In the genomic region with DNA sequence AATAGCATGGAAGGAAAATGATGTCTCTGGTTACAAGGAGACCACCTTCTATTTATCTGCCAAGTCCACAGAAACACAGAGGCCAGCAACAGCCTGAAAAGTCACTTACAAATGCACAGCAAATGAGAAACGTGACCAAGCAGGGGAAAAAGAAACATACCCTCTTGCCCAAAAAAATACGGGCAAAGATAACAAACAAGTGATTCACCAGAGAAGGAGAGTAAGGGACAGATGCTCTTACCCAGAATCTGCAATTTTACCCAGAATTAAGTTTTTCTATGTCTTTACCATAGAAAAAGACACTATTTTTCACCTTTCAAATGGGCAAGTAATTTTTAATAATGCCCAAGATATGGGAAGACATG, we compare ENCODE assay signal across 33 cellular contexts.
"Had no signal": no experiment of that assay in that cellular context is flagged by ENCODE, and none has a peak within 500 bp of the region (broad histone marks: within the 10 kb centered on the region; RNA-seq: fewer than 3 reads in every experiment).

No MANE protein-coding gene starts in this region.

- H3K27ac Mint-ChIP-seq: activated CD4-positive, alpha-beta memory T cell treated with anti-CD3 and anti-CD28 coated beads, Interleukin-2, amount 10 ng/mL, durations not matched to agents 7 days and 5 days; activated CD4-positive, alpha-beta T cell treated with anti-CD3 and anti-CD28 coated beads, Interleukin-2, amount 10 ng/mL, durations not matched to agents 7 days and 5 days; dendritic cell treated with granulocyte-macrophage colony-stimulating factor and Interleukin-4, amounts not matched to agents 40 ng/mL and 50 ng/mL, for 4 days; T-helper 1 cell treated with Interleukin-12 subunit alpha and Interleukin-12 subunit beta and Interleukin-4 antibody, amounts not matched to agents 30 μg/mL and 1 μg/mL, for 36 hours had no signal

- H3K27me3 Mint-ChIP-seq: activated CD4-positive, alpha-beta memory T cell treated with anti-CD3 and anti-CD28 coated beads, Interleukin-2, amount 10 ng/mL, durations not matched to agents 7 days and 5 days; activated CD4-positive, alpha-beta T cell treated with anti-CD3 and anti-CD28 coated beads, Interleukin-2, amount 10 ng/mL, durations not matched to agents 7 days and 5 days; dendritic cell treated with granulocyte-macrophage colony-stimulating factor and Interleukin-4, amounts not matched to agents 40 ng/mL and 50 ng/mL, for 4 days; stimulated activated naive B cell treated with anti-CD40 and anti-IgM and Interleukin-4, amounts not matched to agents 10 μg/mL and 1 μg/mL and 100 μg/mL, for 72 hours had no signal

- DNase-seq: activated CD4-positive, alpha-beta memory T cell treated with anti-CD3 and anti-CD28 coated beads, Interleukin-2, amount 10 ng/mL, durations not matched to agents 7 days and 5 days; activated CD4-positive, alpha-beta T cell treated with anti-CD3 and anti-CD28 coated beads for 1 hour; activated CD4-positive, alpha-beta T cell treated with anti-CD3 and anti-CD28 coated beads, Interleukin-2, amount 10 ng/mL, durations not matched to agents 7 days and 5 days; activated CD8-positive, alpha-beta memory T cell treated with anti-CD3 and anti-CD28 coated beads, Interleukin-2, amount 50 U/mL, for 48 hours; activated naive CD4-positive, alpha-beta T cell; activated T-cell treated with anti-CD3 and anti-CD28 coated beads, Interleukin-2, amount 50 U/mL, for 48 hours; adrenal gland; aorta; brain microvascular endothelial cell; endodermal cell; foreskin melanocyte; kidney glomerular epithelial cell; mucosa of descending colon; pancreas; retina; sigmoid colon; stimulated activated CD4-positive, alpha-beta T cell treated with anti-CD3 and anti-CD28 coated beads, Interleukin-15, amount 100 ng/mL, for 24 hours; stimulated activated CD4-positive, alpha-beta T cell treated with anti-CD3 and anti-CD28 coated beads, Interleukin-2, amount 100 ng/mL, for 24 hours; stimulated activated naive B cell treated with anti-CD40 and anti-IgM and Interleukin-4, amounts not matched to agents 10 μg/mL and 1 μg/mL and 100 μg/mL, for 72 hours; SW 1271; thyroid gland; upper lobe of left lung had no signal

- ATAC-seq: activated naive CD4-positive, alpha-beta T cell treated with anti-CD3 and anti-CD28 coated beads, Interleukin-2, amount 50 U/mL, for 72 hours; esophagus mucosa; left lobe of liver; mucosa of descending colon; pancreas; stimulated activated naive B cell treated with anti-CD40 and anti-IgM and Interleukin-4, amounts not matched to agents 10 μg/mL and 1 μg/mL and 100 μg/mL, for 72 hours had no signal

- H3K9me3 Mint-ChIP-seq: activated CD4-positive, alpha-beta memory T cell treated with anti-CD3 and anti-CD28 coated beads, Interleukin-2, amount 10 ng/mL, durations not matched to agents 7 days and 5 days; activated CD4-positive, alpha-beta T cell treated with anti-CD3 and anti-CD28 coated beads, Interleukin-2, amount 10 ng/mL, durations not matched to agents 7 days and 5 days; activated naive CD4-positive, alpha-beta T cell treated with anti-CD3 and anti-CD28 coated beads, Interleukin-2, amount 50 U/mL, for 72 hours; dendritic cell treated with granulocyte-macrophage colony-stimulating factor and Interleukin-4, amounts not matched to agents 40 ng/mL and 50 ng/mL, for 4 days; endodermal cell; nephron; stimulated activated naive B cell treated with anti-CD40 and anti-IgM and Interleukin-4, amounts not matched to agents 10 μg/mL and 1 μg/mL and 100 μg/mL, for 72 hours; T-helper 1 cell treated with Interleukin-12 subunit alpha and Interleukin-12 subunit beta and Interleukin-4 antibody, amounts not matched to agents 30 μg/mL and 1 μg/mL, for 36 hours had no signal

- FAIRE-seq: pancreas had no signal

- H3K4me1 ChIP-seq: pancreas, prostate gland, thyroid gland, upper lobe of left lung had no signal

- H3K27me3 ChIP-seq: adrenal gland, brain microvascular endothelial cell, neutrophil, pancreas, sigmoid colon, stomach, thyroid gland, upper lobe of left lung, vagina had no signal

- H3K9me3 ChIP-seq: adrenal gland, mucosa of descending colon, neutrophil, pancreas, prostate gland, sigmoid colon, stomach, thyroid gland, upper lobe of left lung, vagina had no signal

- H3K4me3 Mint-ChIP-seq: activated CD4-positive, alpha-beta memory T cell treated with anti-CD3 and anti-CD28 coated beads, Interleukin-2, amount 10 ng/mL, durations not matched to agents 7 days and 5 days; activated CD4-positive, alpha-beta T cell treated with anti-CD3 and anti-CD28 coated beads, Interleukin-2, amount 10 ng/mL, durations not matched to agents 7 days and 5 days; dendritic cell treated with granulocyte-macrophage colony-stimulating factor and Interleukin-4, amounts not matched to agents 40 ng/mL and 50 ng/mL, for 4 days; endodermal cell; nephron; stimulated activated naive B cell treated with anti-CD40 and anti-IgM and Interleukin-4, amounts not matched to agents 10 μg/mL and 1 μg/mL and 100 μg/mL, for 72 hours; T-helper 1 cell treated with Interleukin-12 subunit alpha and Interleukin-12 subunit beta and Interleukin-4 antibody, amounts not matched to agents 30 μg/mL and 1 μg/mL, for 36 hours had no signal

- H3K36me3 ChIP-seq: adrenal gland, brain microvascular endothelial cell, pancreas, prostate gland, thyroid gland had no signal

- H3K4me3 ChIP-seq: adrenal gland, lung, mucosa of descending colon, pancreas, prostate gland, sigmoid colon, stomach, thyroid gland, upper lobe of left lung, vagina had no signal
